ENCODE assay signal across 1 cellular context in genomic region chrX:70527053-70527452, GRCh38.
TF ChIP-seq lines count a peak whose summit lies in the region.

No MANE protein-coding gene starts in this region.

TF ChIP-seq in HepG2, 621 proteins besides CTCF, POLR2A, EP300 and RAD21 (continued from another document):
- no peak for TF ChIP-seq ELK4 (CRISPR knock-in tag; IDR thresholded peaks at IDR 0.05; ENCODE audit: borderline replicate concordance)
- no peak for TF ChIP-seq ZNF430 (CRISPR knock-in tag; IDR thresholded peaks at IDR 0.05)
- TF ChIP-seq BRD4 (CRISPR knock-in tag; IDR thresholded peaks at IDR 0.05), result no peak
- no peak for TF ChIP-seq POLR2AphosphoS5 (IDR thresholded peaks at IDR 0.05; ENCODE audit: low read depth, low read length)
- TF ChIP-seq ZNF124 (CRISPR knock-in tag; IDR thresholded peaks at IDR 0.05), result no peak
- no peak for TF ChIP-seq ZNF768 (CRISPR knock-in tag; IDR thresholded peaks at IDR 0.05)
- TF ChIP-seq MED1 (CRISPR knock-in tag; IDR thresholded peaks at IDR 0.05), result no peak
- TF ChIP-seq FOXA3 (CRISPR knock-in tag; IDR thresholded peaks at IDR 0.05), result peak; percentile 37; the same call in 1 of the 2 replicates
- TF ChIP-seq HIC2 (CRISPR knock-in tag; IDR thresholded peaks at IDR 0.05; ENCODE audit: low read depth), result no peak
- TF ChIP-seq HMG20A (CRISPR knock-in tag; IDR thresholded peaks at IDR 0.05; ENCODE audit: borderline replicate concordance), result no peak
- TF ChIP-seq FOXA1 (IDR thresholded peaks at IDR 0.05), result no peak
- TF ChIP-seq FOXA1 (CRISPR knock-in tag; IDR thresholded peaks at IDR 0.05), result 0 out of 2 replicates have a peak, but pooled peaks have one; percentile 15
- no peak for TF ChIP-seq ZNF383 (CRISPR knock-in tag; IDR thresholded peaks at IDR 0.05; ENCODE audit: borderline replicate concordance)
- TF ChIP-seq REL (CRISPR knock-in tag; conservative IDR thresholded peaks at IDR 0.05), result no peak
TF ChIP-seq in HepG2: peak in this region for 4.
